ENCODE assay signal across 8 cellular contexts in genomic region chr18:63969965-63970802, GRCh38. TPM values are rescaled to one million over a fixed set of nuclear protein-coding genes. Genes with fewer than 3 reads are reported as not detected.
DNase-seq lines count a peak whose midpoint lies in the region; ATAC-seq and TF ChIP-seq lines count a peak whose summit lies in the region.

Gene SERPINB8, plus strand, starts transcription at chr18:63970081. Its CDS starts 8,228 bp downstream, at chr18:63978309.

- no peaks in the 10 kb centered on the region for H3K4me1 ChIP-seq in ectodermal cell (ENCODE audit: control insufficient read depth, insufficient read depth, low read length)
- peaks cover 22% of the 10 kb centered on the region for H3K4me1 ChIP-seq in lower lobe of right lung

- H3K4me3 ChIP-seq in ectodermal cell (ENCODE audit: insufficient read depth, low read depth, low read length) (peak within 1 kb of the TSS; percentile 76), lower lobe of right lung (peak within 1 kb of the TSS; percentile 68)

- H3K9me3 Mint-ChIP-seq in activated CD8-positive, alpha-beta T cell treated with anti-CD3 and anti-CD28 coated beads, Interleukin-2, amount 10 ng/mL, durations not matched to agents 7 days and 5 days (ENCODE audit: insufficient read depth), result no peaks in the 10 kb centered on the region

- no peak for TF ChIP-seq CTCF in lower lobe of right lung (IDR thresholded peaks at IDR 0.05)

- peaks cover 24% of the 10 kb centered on the region for H3K4me1 Mint-ChIP-seq in activated CD8-positive, alpha-beta T cell treated with anti-CD3 and anti-CD28 coated beads, Interleukin-2, amount 10 ng/mL, durations not matched to agents 7 days and 5 days (ENCODE audit: low read depth)

- peak within 1 kb of the TSS; percentile 92 for H3K27ac ChIP-seq in ectodermal cell (ENCODE audit: insufficient read depth, low read depth, low read length, poor library complexity, severe bottlenecking)
- H3K27ac ChIP-seq in lower lobe of right lung, result peak within 1 kb of the TSS; percentile 99

- DNase-seq in AML-193 (lab: John Stamatoyannopoulos, UW) (peak; percentile 86 to 90), GM19240 (ENCODE audit: insufficient read length, low spot score) (peak; percentile 14), NCI-H526 (lab: John Stamatoyannopoulos, UW) (peak; percentile 11 to 67), lower lobe of right lung (peak; percentile 95)
- peak; percentile 88 for DNase-seq in activated CD8-positive, alpha-beta T cell treated with anti-CD3 and anti-CD28 coated beads, Interleukin-2, amount 10 ng/mL, durations not matched to agents 7 days and 5 days
- peak; percentile 47 to 63 (median 55) for DNase-seq in stimulated activated CD4-positive, alpha-beta T cell treated with anti-CD3 and anti-CD28 coated beads, TNF-alpha, amount 100 ng/mL, for 1 hour (ENCODE audit: low read depth in 3 of 3, low spot score in 1 of 3)

- CTCF ChIA-PET in activated CD8-positive, alpha-beta T cell treated with anti-CD3 and anti-CD28 coated beads, Interleukin-2, amount 10 ng/mL, durations not matched to agents 7 days and 5 days (lab: Charles Lee), result interaction anchor here (0.7 to 1.1 kb wide), 2 partner anchors 22 to 33 kb away, joined by 3 to 4 read pairs; no protein-coding TSS in a partner anchor

- peak; percentile 87 for ATAC-seq in HG03457 (IDR thresholded peaks at IDR 0.05; ENCODE audit: unreplicated experiment)
- ATAC-seq in activated CD8-positive, alpha-beta T cell treated with anti-CD3 and anti-CD28 coated beads, Interleukin-2, amount 10 ng/mL, durations not matched to agents 7 days and 5 days, result peak; percentile 92
- peak; percentile 97 to 99 for ATAC-seq in lower lobe of right lung

- H3K4me3 Mint-ChIP-seq in activated CD8-positive, alpha-beta T cell treated with anti-CD3 and anti-CD28 coated beads, Interleukin-2, amount 10 ng/mL, durations not matched to agents 7 days and 5 days, result peak within 1 kb of the TSS; percentile 88

- H3K27ac Mint-ChIP-seq in activated CD8-positive, alpha-beta T cell treated with anti-CD3 and anti-CD28 coated beads, Interleukin-2, amount 10 ng/mL, durations not matched to agents 7 days and 5 days, result peak within 1 kb of the TSS; percentile 91

- POLR2A ChIA-PET in activated CD8-positive, alpha-beta T cell treated with anti-CD3 and anti-CD28 coated beads, Interleukin-2, amount 10 ng/mL, durations not matched to agents 7 days and 5 days (lab: Charles Lee), result no interaction called here

- H3K9me3 ChIP-seq in ectodermal cell (ENCODE audit: control insufficient read depth, low read length) (no peaks in the 10 kb centered on the region), lower lobe of right lung (no peaks in the 10 kb centered on the region)

- intact Hi-C loops in lower lobe of right lung (cut with DNase I), result no loop called here

- H3K36me3 ChIP-seq in ectodermal cell (ENCODE audit: control insufficient read depth, insufficient read depth, low read length) (no peaks in the 10 kb centered on the region), lower lobe of right lung (no peaks in the 10 kb centered on the region)

- H3K36me3 Mint-ChIP-seq in activated CD8-positive, alpha-beta T cell treated with anti-CD3 and anti-CD28 coated beads, Interleukin-2, amount 10 ng/mL, durations not matched to agents 7 days and 5 days (ENCODE audit: low read depth), result no peaks in the 10 kb centered on the region

- H3K27me3 Mint-ChIP-seq in activated CD8-positive, alpha-beta T cell treated with anti-CD3 and anti-CD28 coated beads, Interleukin-2, amount 10 ng/mL, durations not matched to agents 7 days and 5 days (ENCODE audit: low read depth), result peaks cover 10% of the 10 kb centered on the region

- 0 to 1% methylated on average over 62 of the region's 62 CpGs for WGBS in ectodermal cell, 2 experiments

- H3K27me3 ChIP-seq in ectodermal cell (ENCODE audit: control insufficient read depth, insufficient read depth, low read length, poor library complexity, severe bottlenecking), result peaks cover 12% of the 10 kb centered on the region
- no peaks in the 10 kb centered on the region for H3K27me3 ChIP-seq in lower lobe of right lung (ENCODE audit: low read depth)

RNA-seq across cellular contexts. Expression of gene SERPINB8, which starts in this region (rescaled TPM):
- 1 to 10 TPM; 2.7 to 3.4 TPM for total RNA-seq in activated CD8-positive, alpha-beta T cell treated with anti-CD3 and anti-CD28 coated beads, Interleukin-2, amount 10 ng/mL, durations not matched to agents 7 days and 5 days
- polyA plus RNA-seq in ectodermal cell (2013, experiment 1 of 4), result 1.3 TPM
- 0.96 TPM for polyA plus RNA-seq in ectodermal cell (2013, experiment 2 of 4)
- polyA plus RNA-seq in ectodermal cell (2013, experiment 3 of 4), result 0.75 TPM
- polyA plus RNA-seq in ectodermal cell (2013, experiment 4 of 4), result 0.69 TPM
- total RNA-seq in lower lobe of right lung, result 15.4 TPM

Comparison
In these comparisons a context has a peak if more than half of its experiments do, and no peak if none do; other contexts are left out.
1. Peak in every context shown above with its lines: DNase-seq, ATAC-seq, H3K4me3 ChIP-seq and H3K27ac ChIP-seq.
2. DNase-seq: peak in every context shown above with its lines; median percentile 95 in lower lobe of right lung; 88 in AML-193; 88 in activated CD8-positive, alpha-beta T cell treated with anti-CD3 and anti-CD28 coated beads, Interleukin-2, amount 10 ng/mL, durations not matched to agents 7 days and 5 days; 55 in stimulated activated CD4-positive, alpha-beta T cell treated with anti-CD3 and anti-CD28 coated beads, TNF-alpha, amount 100 ng/mL, for 1 hour; 39 in NCI-H526; 14 in GM19240.